8 cellular contexts compared by ENCODE assay signal in genomic region chr12:56687225-56688128, GRCh38. TPM values are rescaled to one million over a fixed set of nuclear protein-coding genes. Genes with fewer than 3 reads are reported as not detected.
DNase-seq lines count a peak whose midpoint lies in the region; ATAC-seq and TF ChIP-seq lines count a peak whose summit lies in the region.

No MANE protein-coding gene starts in this region.

- H3K27ac Mint-ChIP-seq in Calu3 (ENCODE audit: unreplicated experiment) (peak overlapping the region; percentile 100), activated B cell treated with CpG ODN at 0.5 μM for 24 hours (peak overlapping the region; percentile 99)

- peak; percentile 46 for DNase-seq in Calu3
- peak; percentile 46 for DNase-seq in MV-4-11 (lab: John Stamatoyannopoulos, UW)
- peak; percentile 62 for DNase-seq in activated B cell treated with CpG ODN at 0.5 μM for 24 hours
- peak; percentile 38 to 39 for DNase-seq in cardiac fibroblast (ENCODE audit: low read depth in 2 of 2)
- DNase-seq in kidney tubule cell (ENCODE audit: low spot score) = peak; percentile 57
- peak; percentile 47 to 49 for DNase-seq in stimulated activated CD4-positive, alpha-beta T cell treated with anti-CD3 and anti-CD28 coated beads, Interleukin-1b, Interleukin-23, amount 100 ng/mL, for 4 hours (ENCODE audit: low read depth in 2 of 2)
- no peak for DNase-seq in KG1 (lab: John Stamatoyannopoulos, UW)

- H3K36me3 Mint-ChIP-seq in Calu3 (ENCODE audit: insufficient read depth, unreplicated experiment) (peaks cover 79% of the 10 kb centered on the region), activated B cell treated with CpG ODN at 0.5 μM for 24 hours (ENCODE audit: low read depth) (peaks cover 35% of the 10 kb centered on the region)

- H3K27me3 Mint-ChIP-seq in Calu3 (ENCODE audit: unreplicated experiment) = no peaks in the 10 kb centered on the region
- no peaks in the 10 kb centered on the region for H3K27me3 Mint-ChIP-seq in activated B cell treated with CpG ODN at 0.5 μM for 24 hours

- CTCF ChIA-PET in Calu3 (lab: Charles Lee) (interaction anchor here (0.6 to 1.3 kb wide), 6 partner anchors 10 to 58 kb away, joined by 3 to 5 read pairs (median 4); partner anchors contain the start of gene BAZ2A), activated B cell treated with CpG ODN at 0.5 μM for 24 hours (lab: Charles Lee) (interaction anchor here (0.9 to 3.7 kb wide), 6 partner anchors 11 to 771 kb away, joined by 3 to 15 read pairs (median 5); partner anchors contain the start of gene NACA)

- intact Hi-C loops in Calu3 (cut with micrococcal nuclease; ENCODE audit: unreplicated experiment) = loop anchor here (5.0 kb wide), 1 partner anchor 50 kb away; no protein-coding TSS in a partner anchor
- intact Hi-C loops in activated B cell treated with CpG ODN at 0.5 μM for 24 hours (cut with micrococcal nuclease) = loop anchor here (1.0 to 10.0 kb wide), 11 partner anchors 28 to 1065 kb away; partner anchors contain the start of genes BAZ2A, CDK4, INHBC and NAB2

- ATAC-seq in GM21737 (IDR thresholded peaks at IDR 0.05; ENCODE audit: unreplicated experiment) = peak; percentile 6
- peak; percentile 57 for ATAC-seq in activated B cell treated with CpG ODN at 0.5 μM for 24 hours (ENCODE audit: low read depth)

- BruUV-seq in Calu3 (replicated peaks; lab: Mats Ljungman, UMichigan) = TSS peak; percentile 54

- H3K4me3 ChIP-seq in cardiac fibroblast (replicated peaks in 1 of 2; ENCODE audit: low read depth in 2 of 2, low read length in 2 of 2) = peak overlapping the region; percentile 96 to 98

- no peaks in the 10 kb centered on the region for H3K9me3 Mint-ChIP-seq in Calu3 (ENCODE audit: low read depth, unreplicated experiment)
- H3K9me3 Mint-ChIP-seq in activated B cell treated with CpG ODN at 0.5 μM for 24 hours = no peaks in the 10 kb centered on the region

- TF ChIP-seq CTCF in Calu3 (IDR thresholded peaks at IDR 0.05; ENCODE audit: unreplicated experiment) = no peak
- TF ChIP-seq CTCF in activated B cell treated with CpG ODN at 0.5 μM for 24 hours (IDR thresholded peaks at IDR 0.05) = no peak
- no peak for TF ChIP-seq CTCF in cardiac fibroblast (IDR thresholded peaks at IDR 0.05; ENCODE audit: low read depth, low read length)

- H3K4me1 Mint-ChIP-seq in Calu3 (ENCODE audit: low read depth, unreplicated experiment) (peaks cover 12% of the 10 kb centered on the region), activated B cell treated with CpG ODN at 0.5 μM for 24 hours (peaks cover 44% of the 10 kb centered on the region)

- H3K4me3 Mint-ChIP-seq in Calu3 (ENCODE audit: low read depth, unreplicated experiment) (peak overlapping the region; percentile 99), activated B cell treated with CpG ODN at 0.5 μM for 24 hours (peak overlapping the region; percentile 100)

- POLR2A ChIA-PET in activated B cell treated with CpG ODN at 0.5 μM for 24 hours (lab: Charles Lee) = interaction anchor here (0.6 to 7.4 kb wide), 37 partner anchors 9 to 1069 kb away, joined by 3 to 159 read pairs (median 5); partner anchors contain the start of genes ATP5F1B, BAZ2A, DDIT3 and ESYT1

RNA-seq across cellular contexts. Expression of gene PTGES3, which starts 0.6 kb away (rescaled TPM):
- 435 and 437 TPM in 2 replicates for total RNA-seq in Calu3 (2022)
- total RNA-seq in activated B cell treated with CpG ODN at 0.5 μM for 24 hours = 183 and 185 TPM in 2 replicates

RNA-seq across cellular contexts. Expression of gene NACA, which starts 37.6 kb away (rescaled TPM):
- total RNA-seq in Calu3 (2022) (771 and 835 TPM in 2 replicates), activated B cell treated with CpG ODN at 0.5 μM for 24 hours (1,104 and 1,342 TPM in 2 replicates)

RNA-seq across cellular contexts. Expression of gene ATP5F1B, which starts 41.7 kb away (rescaled TPM):
- total RNA-seq in Calu3 (2022) (822 and 875 TPM in 2 replicates), activated B cell treated with CpG ODN at 0.5 μM for 24 hours (499 and 503 TPM in 2 replicates)

RNA-seq across cellular contexts. Expression of gene BAZ2A, which starts 57.4 kb away (rescaled TPM):
- 158 and 187 TPM in 2 replicates for total RNA-seq in Calu3 (2022)
- 153 and 192 TPM in 2 replicates for total RNA-seq in activated B cell treated with CpG ODN at 0.5 μM for 24 hours
